In genomic region chr20:47196091-47197081, GRCh38 we compare ENCODE assay signal across 1 cellular context.
TF ChIP-seq lines count a peak whose summit lies in the region.

No MANE protein-coding gene starts in this region.

TF ChIP-seq in HepG2, 621 proteins besides CTCF, POLR2A, EP300 and RAD21 (continued from another document and continues in another):
- TF ChIP-seq ZNF609 (CRISPR knock-in tag; IDR thresholded peaks at IDR 0.05; ENCODE audit: borderline replicate concordance) (no peak), ZNF563 (CRISPR knock-in tag; IDR thresholded peaks at IDR 0.05) (no peak), KLF11 (CRISPR knock-in tag; IDR thresholded peaks at IDR 0.05) (no peak), ZNF646 (CRISPR knock-in tag; IDR thresholded peaks at IDR 0.05) (no peak), TCF7 (IDR thresholded peaks at IDR 0.05; ENCODE audit: low read depth) (no peak), ZBTB43 (CRISPR knock-in tag; conservative IDR thresholded peaks at IDR 0.05) (peak; percentile 63; the same call in 1 of the 2 replicates), ZNF747 (CRISPR knock-in tag; IDR thresholded peaks at IDR 0.05; ENCODE audit: borderline replicate concordance) (no peak), ZBTB40 (IDR thresholded peaks at IDR 0.05) (no peak), ZBTB40 (CRISPR knock-in tag; IDR thresholded peaks at IDR 0.05) (no peak), GRHL1 (CRISPR knock-in tag; conservative IDR thresholded peaks at IDR 0.05) (no peak), ZNF326 (CRISPR knock-in tag; IDR thresholded peaks at IDR 0.05; ENCODE audit: borderline replicate concordance) (no peak), CSRNP2 (CRISPR knock-in tag; conservative IDR thresholded peaks at IDR 0.05; ENCODE audit: low read depth) (no peak), HHEX (CRISPR knock-in tag; IDR thresholded peaks at IDR 0.05) (no peak), ZSCAN9 (CRISPR knock-in tag; IDR thresholded peaks at IDR 0.05; ENCODE audit: borderline replicate concordance) (peak; percentile 90; the same call in 1 of the 2 replicates), PHF20 (CRISPR knock-in tag; IDR thresholded peaks at IDR 0.05) (peak; percentile 37; the same call in 1 of the 2 replicates), ATF7-NPFF (CRISPR knock-in tag; IDR thresholded peaks at IDR 0.05; ENCODE audit: low read depth) (no peak), RBM39 (IDR thresholded peaks at IDR 0.05; ENCODE audit: low read depth, low read length, poor library complexity, severe bottlenecking) (peak; percentile 42), THAP11 (CRISPR knock-in tag; IDR thresholded peaks at IDR 0.05) (peak; percentile 79), ZNF749 (CRISPR knock-in tag; IDR thresholded peaks at IDR 0.05; ENCODE audit: borderline replicate concordance) (no peak), NAIF1 (CRISPR knock-in tag; IDR thresholded peaks at IDR 0.05; ENCODE audit: borderline replicate concordance) (0 out of 2 replicates have a peak, but pooled peaks have one; percentile 44), PLSCR1 (CRISPR knock-in tag; IDR thresholded peaks at IDR 0.05; ENCODE audit: borderline replicate concordance) (no peak), FOXA3 (CRISPR knock-in tag; IDR thresholded peaks at IDR 0.05) (peak; percentile 48; the same call in 1 of the 2 replicates), MYC (CRISPR knock-in tag; IDR thresholded peaks at IDR 0.05; ENCODE audit: borderline replicate concordance) (0 out of 2 replicates have a peak, but pooled peaks have one; percentile 33), CHD2 (IDR thresholded peaks at IDR 0.05; ENCODE audit: low read depth, low read length) (no peak)
